Comparison of ENCODE assay signal across 10 cellular contexts in genomic region chr10:62019685-62020361, GRCh38.
A peak's percentile ranks its signal among the peaks of the same experiment; 100 is the strongest.
DNase-seq lines count a peak whose midpoint lies in the region; ATAC-seq, FAIRE-seq and TF ChIP-seq lines count a peak whose summit lies in the region.
"Had no signal": no experiment of that assay in that cellular context is flagged by ENCODE, and none has a peak within 500 bp of the region (broad histone marks: within the 10 kb centered on the region; RNA-seq: fewer than 3 reads in every experiment).

No MANE protein-coding gene starts in this region.

- peaks cover 57% of the 10 kb centered on the region for H3K4me1 ChIP-seq in A673 (ENCODE audit: insufficient read depth, low read length, poor library complexity, severe bottlenecking)
- peaks cover 34% of the 10 kb centered on the region for H3K4me1 ChIP-seq in HAP-1
- H3K4me1 ChIP-seq in mammary epithelial cell (ENCODE audit: insufficient read depth, low read length), result peaks cover 21% of the 10 kb centered on the region
- H3K4me1 ChIP-seq in muscle layer of duodenum (ENCODE audit: control insufficient read depth in 1 of 2, insufficient read depth in 2 of 2, low read length in 2 of 2), result peaks cover 26 to 40% of the 10 kb centered on the region in 2 donors

- H3K4me3 ChIP-seq in A673 (ENCODE audit: low read depth, low read length, poor library complexity, severe bottlenecking), result peak overlapping the region; percentile 6
- H3K4me3 ChIP-seq in HAP-1, result no peak overlapping the region
- peak overlapping the region in 2 of 3 experiments; percentile 2 to 11 for H3K4me3 ChIP-seq in mammary epithelial cell (replicated peaks in 1 of 3; ENCODE audit: insufficient read depth in 1 of 3, low read depth in 2 of 3, low read length in 3 of 3)
- no peak overlapping the region for H3K4me3 ChIP-seq in muscle layer of duodenum (ENCODE audit: low read depth in 1 of 2, low read length in 2 of 2)

- in situ Hi-C loops in HAP-1 (cut with MboI; ENCODE audit: low sequenced_read_pairs), result no loop called here
- in situ Hi-C loops in mammary epithelial cell (cut with MboI; ENCODE audit: low sequenced_read_pairs in 2 of 2), result no loop called here

- peak overlapping the region; percentile 43 for H2AFZ ChIP-seq in mammary epithelial cell (ENCODE audit: low read depth, low read length)

- TF ChIP-seq CTCF in A673 (conservative IDR thresholded peaks at IDR 0.05; ENCODE audit: low read depth, low read length), result no peak
- TF ChIP-seq CTCF in mammary epithelial cell (conservative IDR thresholded peaks at IDR 0.05 in 1 of 2, IDR thresholded peaks at IDR 0.05 in 1 of 2; ENCODE audit: extremely low read depth in 1 of 2, insufficient read depth in 1 of 2, low read depth in 1 of 2, low read length in 2 of 2), result no peak
- TF ChIP-seq CTCF in RWPE1 (conservative IDR thresholded peaks at IDR 0.05; ENCODE audit: low read depth), result no peak

- intact Hi-C loops in A673 (cut with micrococcal nuclease; ENCODE audit: unreplicated experiment), result no loop called here
- intact Hi-C loops in mammary epithelial cell (cut with micrococcal nuclease), result no loop called here

- dilution Hi-C loops in mammary epithelial cell (cut with HindIII; ENCODE audit: low sequenced_read_pairs), result no loop called here

- 55% methylated on average over 6 of the region's 6 CpGs for WGBS in mammary epithelial cell (ENCODE audit: low coverage, missing lambda C conversion rate)

- H3K4me2 ChIP-seq in mammary epithelial cell (ENCODE audit: insufficient read depth, low read depth, low read length), result peak overlapping the region; percentile 77

- H3K9me3 ChIP-seq in A673 (ENCODE audit: low read depth, low read length, poor library complexity, severe bottlenecking), result no peaks in the 10 kb centered on the region
- no peaks in the 10 kb centered on the region for H3K9me3 ChIP-seq in HAP-1
- no peaks in the 10 kb centered on the region for H3K9me3 ChIP-seq in mammary epithelial cell (replicated peaks; ENCODE audit: insufficient read depth, low read length)
- H3K9me3 ChIP-seq in muscle layer of duodenum (ENCODE audit: control insufficient read depth in 1 of 2, low read length in 2 of 2), result no peaks in the 10 kb centered on the region

- H3K27ac ChIP-seq in A673 (ENCODE audit: low read depth, low read length, poor library complexity, severe bottlenecking), result peak overlapping the region; percentile 63
- peak overlapping the region; percentile 83 for H3K27ac ChIP-seq in mammary epithelial cell (ENCODE audit: insufficient read depth, low read depth, low read length)
- H3K27ac ChIP-seq in muscle layer of duodenum (ENCODE audit: low read length), result peak overlapping the region; percentile 84
- no peak overlapping the region for H3K27ac ChIP-seq in RWPE1

- H3K79me2 ChIP-seq in mammary epithelial cell (ENCODE audit: insufficient read depth, low read length), result no peaks in the 10 kb centered on the region

- H3K36me3 ChIP-seq in A673 (ENCODE audit: insufficient read depth, low read length, poor library complexity, severe bottlenecking) (no peaks in the 10 kb centered on the region), HAP-1 (replicated peaks) (no peaks in the 10 kb centered on the region; the same call in 1 of the 2 replicates), mammary epithelial cell (ENCODE audit: insufficient read depth, low read length) (no peaks in the 10 kb centered on the region), muscle layer of duodenum (ENCODE audit: control insufficient read depth in 1 of 2, insufficient read depth in 2 of 2, low read length in 2 of 2) (no peaks in the 10 kb centered on the region)

- BruUV-seq in A673 (replicated peaks; lab: Mats Ljungman, UMichigan) (no TSS peak), mammary epithelial cell (replicated peaks; lab: Mats Ljungman, UMichigan) (TSS peak; percentile 55)

- POLR2A ChIA-PET in A673 (lab: Charles Lee; ENCODE audit: low non-redundant PET), result no interaction called here
- POLR2A ChIA-PET in RWPE1 (lab: Yijun Ruan, JAX; ENCODE audit: low non-redundant PET), result no interaction called here

- DNase-seq in A673 (ENCODE audit: low spot score) (peak; percentile 58), HAP-1 (ENCODE audit: low spot score in 2 of 2) (peak; percentile 23 to 79), mammary epithelial cell (no peak), frontal cortex (ENCODE audit: low spot score in 2 of 2) (no peak), RWPE1 (ENCODE audit: low spot score) (no peak)
- no peak for DNase-seq in stimulated activated CD4-positive, alpha-beta T cell treated with anti-CD3 and anti-CD28 coated beads, Interleukin-1b, Interleukin-23, amount 100 ng/mL, for 48 hours
- DNase-seq: activated gamma-delta T cell treated with Interleukin-2 at 50 U/mL for 16 hours, DMS 273 treated with DMSO at 0.1 percent for 48 hours had no signal

- peak overlapping the region; percentile 58 for H3K9ac ChIP-seq in mammary epithelial cell (ENCODE audit: insufficient read depth, low read length)

- no peak for FAIRE-seq in frontal cortex (lab: Jason Lieb, UNC)

- no peaks in the 10 kb centered on the region for H4K20me1 ChIP-seq in mammary epithelial cell (ENCODE audit: insufficient read depth, low read length)

- H3K27me3 ChIP-seq in A673 (replicated peaks; ENCODE audit: insufficient read depth, low read depth, low read length, poor library complexity) (no peaks in the 10 kb centered on the region), HAP-1 (ENCODE audit: low read depth) (no peaks in the 10 kb centered on the region), mammary epithelial cell (ENCODE audit: insufficient read depth, low read length) (no peaks in the 10 kb centered on the region), muscle layer of duodenum (ENCODE audit: low read depth, low read length) (no peaks in the 10 kb centered on the region)

- no peak for ATAC-seq in GM21528 (IDR thresholded peaks at IDR 0.05; ENCODE audit: low FRiP score, unreplicated experiment)

- CTCF ChIA-PET in A673 (lab: Charles Lee), result no interaction called here
- CTCF ChIA-PET in mammary epithelial cell (lab: Charles Lee; ENCODE audit: low non-redundant PET), result interaction anchor here (1.1 kb wide), 1 partner anchor 116 kb away, joined by 3 read pairs; no protein-coding TSS in a partner anchor
- CTCF ChIA-PET in RWPE1 (lab: Yijun Ruan, JAX), result interaction anchor here (0.7 kb wide), 1 partner anchor 14 kb away, joined by 3 read pairs; no protein-coding TSS in a partner anchor

Comparison
In these comparisons a context has a peak if more than half of its experiments do, and no peak if none do; other contexts are left out.
1. DNase-seq: peak in A673 (single experiment) and HAP-1 (2 of 2); none in mammary epithelial cell (single experiment), frontal cortex (0 of 2), RWPE1 (single experiment) and stimulated activated CD4-positive, alpha-beta T cell treated with anti-CD3 and anti-CD28 coated beads, Interleukin-1b, Interleukin-23, amount 100 ng/mL, for 48 hours (single experiment).
2. H3K4me3 ChIP-seq: peak in A673 (single experiment) and mammary epithelial cell (2 of 3); none in HAP-1 (single experiment) and muscle layer of duodenum (0 of 2).